ENCODE assay signal across 8 cellular contexts in genomic region chrX:110001702-110002299, GRCh38. TPM values are rescaled to one million over a fixed set of nuclear protein-coding genes. Genes with fewer than 3 reads are reported as not detected.
DNase-seq lines count a peak whose midpoint lies in the region; ATAC-seq and TF ChIP-seq lines count a peak whose summit lies in the region.

No MANE protein-coding gene starts in this region.

- peak overlapping the region in 1 of 2 donors; percentile 28 for H3K9ac ChIP-seq in stomach smooth muscle (ENCODE audit: low read length in 2 of 2)

- peaks cover 21% of the 10 kb centered on the region for H3K4me1 Mint-ChIP-seq in T-helper 1 cell treated with Interleukin-12 subunit alpha and Interleukin-12 subunit beta and Interleukin-4 antibody, amounts not matched to agents 30 μg/mL and 1 μg/mL, for 36 hours (ENCODE audit: low read depth)
- peaks cover 31 to 35% (median 32%) of the 10 kb centered on the region in 3 donors for H3K4me1 Mint-ChIP-seq in T-cell
- peaks cover 22% of the 10 kb centered on the region for H3K4me1 Mint-ChIP-seq in glutamatergic neuron (ENCODE audit: low read depth, unreplicated experiment)

- H3K4me3 ChIP-seq in stomach smooth muscle (ENCODE audit: low read length in 2 of 2) = peak overlapping the region in 1 of 2 donors; percentile 78

- H3K4me3 Mint-ChIP-seq in T-helper 1 cell treated with Interleukin-12 subunit alpha and Interleukin-12 subunit beta and Interleukin-4 antibody, amounts not matched to agents 30 μg/mL and 1 μg/mL, for 36 hours = peak overlapping the region; percentile 90
- H3K4me3 Mint-ChIP-seq in T-cell (peak overlapping the region; percentile 81 to 93 (median 86)), glutamatergic neuron (ENCODE audit: unreplicated experiment) (peak overlapping the region; percentile 81)

- CTCF ChIA-PET in T-cell (lab: Charles Lee) = interaction anchor here (0.6 to 0.7 kb wide), 2 partner anchors 10 to 269 kb away, joined by 6 to 9 read pairs; partner anchors contain the start of gene ACSL4 (in 1 of the 2)

- no peaks in the 10 kb centered on the region for H3K27me3 Mint-ChIP-seq in T-helper 1 cell treated with Interleukin-12 subunit alpha and Interleukin-12 subunit beta and Interleukin-4 antibody, amounts not matched to agents 30 μg/mL and 1 μg/mL, for 36 hours (ENCODE audit: low read depth)
- H3K27me3 Mint-ChIP-seq in T-cell (peaks cover 0 to 7% of the 10 kb centered on the region in 2 donors), glutamatergic neuron (ENCODE audit: unreplicated experiment) (peaks cover 5% of the 10 kb centered on the region)

- H3K36me3 Mint-ChIP-seq in T-helper 1 cell treated with Interleukin-12 subunit alpha and Interleukin-12 subunit beta and Interleukin-4 antibody, amounts not matched to agents 30 μg/mL and 1 μg/mL, for 36 hours (ENCODE audit: low read depth) = peaks cover 12% of the 10 kb centered on the region
- peaks cover 2% of the 10 kb centered on the region for H3K36me3 Mint-ChIP-seq in T-cell
- no peaks in the 10 kb centered on the region for H3K36me3 Mint-ChIP-seq in glutamatergic neuron (ENCODE audit: unreplicated experiment)

- H3K27ac Mint-ChIP-seq in T-helper 1 cell treated with Interleukin-12 subunit alpha and Interleukin-12 subunit beta and Interleukin-4 antibody, amounts not matched to agents 30 μg/mL and 1 μg/mL, for 36 hours = peak overlapping the region; percentile 91
- peak overlapping the region; percentile 91 for H3K27ac Mint-ChIP-seq in T-cell
- H3K27ac Mint-ChIP-seq in glutamatergic neuron (ENCODE audit: unreplicated experiment) = peak overlapping the region; percentile 76

- H3K4me1 ChIP-seq in stomach smooth muscle (ENCODE audit: control insufficient read depth, insufficient read depth, low read length) = peaks cover 17% of the 10 kb centered on the region

- H3K27me3 ChIP-seq in stomach smooth muscle (ENCODE audit: control insufficient read depth in 1 of 2, insufficient read depth in 2 of 2, low read length in 2 of 2) = peaks cover 0 to 6% of the 10 kb centered on the region in 2 donors

- H3K9me3 Mint-ChIP-seq in T-helper 1 cell treated with Interleukin-12 subunit alpha and Interleukin-12 subunit beta and Interleukin-4 antibody, amounts not matched to agents 30 μg/mL and 1 μg/mL, for 36 hours = no peaks in the 10 kb centered on the region
- H3K9me3 Mint-ChIP-seq in T-cell (no peaks in the 10 kb centered on the region), glutamatergic neuron (ENCODE audit: unreplicated experiment) (peaks cover 7% of the 10 kb centered on the region)

- ATAC-seq in T-cell (replicated peaks in 1 of 4) = no peak
- no peak for ATAC-seq in GM21825 (IDR thresholded peaks at IDR 0.05; ENCODE audit: unreplicated experiment)

- POLR2A ChIA-PET in T-cell (lab: Charles Lee) = no interaction called here

- DNase-seq in T-helper 1 cell (no peak), T-cell (no peak), glutamatergic neuron (no peak), DMS153 treated with DMSO at 0.1 percent for 48 hours (lab: John Stamatoyannopoulos, UW; ENCODE audit: unreplicated experiment) (no peak), NCI-H345 (lab: John Stamatoyannopoulos, UW) (no peak)

- H3K9me3 ChIP-seq in stomach smooth muscle (ENCODE audit: control insufficient read depth in 2 of 2, low read length in 2 of 2) = no peaks in the 10 kb centered on the region

- no peaks in the 10 kb centered on the region for H3K36me3 ChIP-seq in stomach smooth muscle (ENCODE audit: control insufficient read depth in 2 of 2, insufficient read depth in 2 of 2, low read length in 2 of 2)

- no peak for TF ChIP-seq CTCF in glutamatergic neuron (IDR thresholded peaks at IDR 0.05; ENCODE audit: partially characterized antibody, unreplicated experiment)

- peak overlapping the region; percentile 46 for H3K27ac ChIP-seq in stomach smooth muscle (ENCODE audit: low read length)

RNA-seq across cellular contexts. Expression of gene TMEM164, which starts 1.1 kb away (rescaled TPM):
- total RNA-seq in T-cell (10 to 100 TPM; 16.9 to 20.6 (median 19.8) TPM), glutamatergic neuron (ENCODE audit: unreplicated experiment) (56.6 TPM)
